Comparison of ENCODE assay signal across 17 cellular contexts in the genomic region with DNA sequence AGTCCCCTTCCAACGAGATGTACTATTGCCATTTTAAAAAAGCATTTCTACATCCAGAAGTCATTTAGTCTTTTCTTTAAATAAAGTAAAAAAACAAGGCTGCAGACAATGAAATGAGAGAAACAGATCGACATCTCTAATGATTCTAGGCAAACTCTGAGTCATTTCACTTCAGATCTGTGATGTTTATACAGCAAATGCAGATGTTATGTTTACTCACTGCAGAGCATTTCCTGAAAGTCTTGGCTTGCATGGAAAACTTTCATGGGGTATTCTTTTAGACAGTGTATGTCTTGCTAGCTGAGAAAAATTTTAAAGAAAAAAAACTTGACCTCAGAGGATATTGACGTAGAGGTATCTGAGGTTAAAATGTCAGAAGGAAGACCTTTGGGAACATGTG.
DNase-seq lines count a peak whose midpoint lies in the region; ATAC-seq and TF ChIP-seq lines count a peak whose summit lies in the region.
"Had no signal": no experiment of that assay in that cellular context is flagged by ENCODE, and none has a peak within 500 bp of the region (broad histone marks: within the 10 kb centered on the region; RNA-seq: fewer than 3 reads in every experiment).

No MANE protein-coding gene starts in this region.

- intact Hi-C loops in PC-3 (cut with micrococcal nuclease), result no loop called here

- H3K79me1 ChIP-seq in mesenchymal stem cell (replicated peaks; ENCODE audit: low read length, poor library complexity, severe bottlenecking), result no peaks in the 10 kb centered on the region

- H3K9ac ChIP-seq in PC-3 (ENCODE audit: low read length) (no peak overlapping the region), mesenchymal stem cell (ENCODE audit: low read length) (no peak overlapping the region)
- H3K9ac ChIP-seq: BLaER1 had no signal

- TF ChIP-seq CTCF in PC-3 (conservative IDR thresholded peaks at IDR 0.05; ENCODE audit: low read depth, low read length), result no peak

- no peaks in the 10 kb centered on the region for H3F3A ChIP-seq in PC-3 (ENCODE audit: low read length, unreplicated experiment)

- H3K27ac ChIP-seq in PC-3 (ENCODE audit: low read length), result no peak overlapping the region
- no peak overlapping the region for H3K27ac ChIP-seq in mesenchymal stem cell (ENCODE audit: low read length, poor library complexity, severe bottlenecking)
- H3K27ac ChIP-seq: BLaER1, C4-2B had no signal

- no peak overlapping the region for H2BK15ac ChIP-seq in mesenchymal stem cell (ENCODE audit: low read depth, poor library complexity, severe bottlenecking)

- no peak overlapping the region for H3K14ac ChIP-seq in mesenchymal stem cell (ENCODE audit: low read length in 2 of 2)

- H2BK5ac ChIP-seq in mesenchymal stem cell (ENCODE audit: low read depth, low read length, poor library complexity, severe bottlenecking), result no peak overlapping the region

- no peak overlapping the region for H3K18ac ChIP-seq in mesenchymal stem cell (ENCODE audit: low read depth in 1 of 2, low read length in 2 of 2)

- CTCF ChIA-PET in PC-3 (lab: Charles Lee), result no interaction called here

- DNase-seq in DMS53 treated with DMSO at 0.1 percent for 48 hours (lab: John Stamatoyannopoulos, UW; ENCODE audit: unreplicated experiment) (peak; percentile 80), H4 (ENCODE audit: low spot score) (peak; percentile 33), PC-3 (peak; percentile 2), mesenchymal stem cell (peak; percentile 72), SKM-1 (lab: John Stamatoyannopoulos, UW; ENCODE audit: unreplicated experiment) (no peak), NCI-H1105 (lab: John Stamatoyannopoulos, UW) (no peak), ACHN (no peak)
- DNase-seq: Caco-2; CD4-positive, CD25-positive, alpha-beta regulatory T cell; CD8-positive, alpha-beta T cell; DMS153; DMS79 treated with DMSO at 0.1 percent for 48 hours; GOT3; H7; HCEC 1CT had no signal

- no peak overlapping the region for H3K4me3 ChIP-seq in PC-3 (ENCODE audit: low read length)
- no peak overlapping the region for H3K4me3 ChIP-seq in mesenchymal stem cell (ENCODE audit: insufficient read depth in 1 of 2, low read depth in 1 of 2, low read length in 2 of 2)
- H3K4me3 ChIP-seq: BLaER1 had no signal

- H2BK120ac ChIP-seq in mesenchymal stem cell (ENCODE audit: low read depth, low read length), result no peak overlapping the region

- H3K9me3 ChIP-seq in PC-3 (ENCODE audit: low read length) (peaks cover 4% of the 10 kb centered on the region; the same call in 1 of the 2 replicates), mesenchymal stem cell (ENCODE audit: control insufficient read depth, low read length) (peaks cover 7% of the 10 kb centered on the region)
- H3K9me3 ChIP-seq: BLaER1, Caco-2 had no signal

- WGBS in mesenchymal stem cell, result 9% methylated on average over 2 of the region's 3 CpGs

- H3K27me3 ChIP-seq in PC-3 (ENCODE audit: low read length) (no peaks in the 10 kb centered on the region), mesenchymal stem cell (ENCODE audit: control insufficient read depth in 1 of 2, insufficient read depth in 1 of 2, low read length in 2 of 2) (no peaks in the 10 kb centered on the region)
- H3K27me3 ChIP-seq: BLaER1 had no signal

- no peak overlapping the region for H2AK5ac ChIP-seq in mesenchymal stem cell (ENCODE audit: low read length, severe bottlenecking)

- H3K79me2 ChIP-seq in PC-3 (ENCODE audit: low read length), result no peaks in the 10 kb centered on the region

- H3K9me2 ChIP-seq in PC-3 (replicated peaks; ENCODE audit: low read length), result no peaks in the 10 kb centered on the region

- no peaks in the 10 kb centered on the region for H3K36me3 ChIP-seq in PC-3 (ENCODE audit: low read depth, low read length)
- H3K36me3 ChIP-seq in mesenchymal stem cell (ENCODE audit: control insufficient read depth in 1 of 2, insufficient read depth in 2 of 2, low read depth in 1 of 2, low read length in 2 of 2), result no peaks in the 10 kb centered on the region
- H3K36me3 ChIP-seq: BLaER1 had no signal

- no peaks in the 10 kb centered on the region for H4K20me1 ChIP-seq in PC-3 (ENCODE audit: low read length)
- H4K20me1 ChIP-seq: BLaER1 had no signal

- no peak overlapping the region for H3K4ac ChIP-seq in mesenchymal stem cell (ENCODE audit: low read depth in 1 of 2, low read length in 2 of 2)

- H3K4me2 ChIP-seq in PC-3 (ENCODE audit: low read length) (no peak overlapping the region), mesenchymal stem cell (ENCODE audit: low read length, poor library complexity, severe bottlenecking) (no peak overlapping the region)
- H3K4me2 ChIP-seq: BLaER1 had no signal

- H2BK12ac ChIP-seq in mesenchymal stem cell (ENCODE audit: low read length in 2 of 2), result no peak overlapping the region

- no peak overlapping the region for H4K91ac ChIP-seq in mesenchymal stem cell (ENCODE audit: low read length)

- POLR2A ChIA-PET in PC-3 (lab: Charles Lee; ENCODE audit: unreplicated experiment), result no interaction called here

- H3K23ac ChIP-seq in mesenchymal stem cell (ENCODE audit: low read length in 2 of 2), result no peak overlapping the region

- no peak overlapping the region for H2AFZ ChIP-seq in PC-3 (ENCODE audit: low read length)
- no peak overlapping the region for H2AFZ ChIP-seq in mesenchymal stem cell (ENCODE audit: low read depth, low read length)

- H3K4me1 ChIP-seq in PC-3 (ENCODE audit: insufficient read depth, low read length) (no peaks in the 10 kb centered on the region), mesenchymal stem cell (ENCODE audit: control insufficient read depth, insufficient read depth, low read depth, low read length) (no peaks in the 10 kb centered on the region)
- H3K4me1 ChIP-seq: BLaER1, Caco-2 had no signal

- no peak overlapping the region for H4K8ac ChIP-seq in mesenchymal stem cell (ENCODE audit: low read length)

- in situ Hi-C loops in ACHN (cut with HindIII; ENCODE audit: low pct_ligation_motif_present, low pct_unique_long_range_greater_than_20kb, low sequenced_read_pairs), result no loop called here

- ATAC-seq in PC-3, result no peak
- ATAC-seq: CD8-positive, alpha-beta T cell had no signal

- no TSS peak for BruUV-seq in PC-3 (replicated peaks; lab: Mats Ljungman, UMichigan)

Comparison
In these comparisons a context has a peak if more than half of its experiments do, and no peak if none do; other contexts are left out.
1. DNase-seq: peak in DMS53 treated with DMSO at 0.1 percent for 48 hours (single experiment), H4 (single experiment), PC-3 (single experiment) and mesenchymal stem cell (single experiment); none in SKM-1 (single experiment), NCI-H1105 (single experiment) and ACHN (single experiment).